ENCODE assay signal across 29 cellular contexts in the genomic region with DNA sequence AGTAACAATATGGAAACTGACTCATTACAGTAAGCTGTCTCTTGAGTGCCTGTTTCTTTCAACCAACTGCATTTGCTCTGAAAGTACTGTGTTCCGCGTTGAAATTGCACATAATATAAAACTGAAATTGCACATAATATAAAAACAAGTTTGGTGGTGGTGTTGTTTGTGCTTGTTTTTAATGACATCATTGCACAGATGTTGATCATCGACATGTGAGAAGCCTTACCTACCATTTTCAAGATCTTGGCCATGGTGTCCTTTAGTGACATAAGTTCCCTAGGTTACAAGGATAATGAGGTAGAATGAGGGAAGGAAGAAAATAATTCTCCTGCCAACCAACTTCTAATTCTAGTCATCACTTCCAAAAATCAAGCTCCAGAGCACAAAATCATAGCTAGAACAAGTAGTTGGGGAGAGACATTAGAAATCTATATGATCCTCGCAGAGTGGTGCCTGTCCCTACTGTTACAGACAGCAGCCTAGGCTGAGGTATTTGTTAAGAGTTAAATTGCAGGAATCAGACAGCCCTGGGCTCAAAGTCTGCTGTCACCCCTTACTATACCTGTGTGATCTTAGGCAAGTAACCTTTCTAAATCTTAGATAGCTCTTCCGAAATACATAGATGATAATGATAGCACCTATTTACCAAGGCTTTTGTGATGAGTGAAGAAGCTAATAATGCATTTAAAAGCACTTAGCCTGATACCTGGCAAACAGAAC.
"Had no signal": no experiment of that assay in that cellular context is flagged by ENCODE, and none has a peak within 500 bp of the region (broad histone marks: within the 10 kb centered on the region; RNA-seq: fewer than 3 reads in every experiment).

No MANE protein-coding gene starts in this region.

- FAIRE-seq: colon, endometrium, frontal cortex had no signal

- H3K36me3 Mint-ChIP-seq: activated naive CD8-positive, alpha-beta T cell treated with anti-CD3 and anti-CD28 coated beads for 36 hours; natural killer cell; stimulated activated naive B cell treated with anti-CD40 and anti-IgM and Interleukin-4, amounts not matched to agents 10 μg/mL and 1 μg/mL and 100 μg/mL, for 72 hours had no signal

- H3K4me3 ChIP-seq: adrenal gland, body of pancreas, left lung, lung, neural progenitor cell, psoas muscle, right atrium auricular region, stomach, tibial artery, upper lobe of right lung had no signal

- H3K4me1 ChIP-seq: body of pancreas, parathyroid adenoma had no signal

- H3K27me3 ChIP-seq: adrenal gland, body of pancreas, left lung, neural progenitor cell, right atrium auricular region, stomach, tibial artery, upper lobe of right lung had no signal

- H3K27ac Mint-ChIP-seq: activated B cell treated with CpG ODN at 0.5 μM for 24 hours; activated naive CD8-positive, alpha-beta T cell treated with anti-CD3 and anti-CD28 coated beads for 36 hours; natural killer cell; neural progenitor cell; stimulated activated naive B cell treated with anti-CD40 and anti-IgM and Interleukin-4, amounts not matched to agents 10 μg/mL and 1 μg/mL and 100 μg/mL, for 72 hours had no signal

- H3K9ac ChIP-seq: neural progenitor cell, parathyroid adenoma had no signal

- H2AFZ ChIP-seq: neural progenitor cell, parathyroid adenoma had no signal

- H3K9me3 ChIP-seq: adrenal gland, body of pancreas, left lung, psoas muscle, right atrium auricular region, stomach, tibial artery, upper lobe of right lung had no signal

- H3K27ac ChIP-seq: adrenal gland, body of pancreas, left lung, neural progenitor cell, parathyroid adenoma, psoas muscle, right atrium auricular region, stomach, tibial artery, upper lobe of right lung had no signal

- H3K4me2 ChIP-seq: neural progenitor cell had no signal

- H3K79me2 ChIP-seq: parathyroid adenoma had no signal

- H3K36me3 ChIP-seq: adrenal gland, left lung, neural progenitor cell, right atrium auricular region, stomach, tibial artery, upper lobe of right lung had no signal

- H3K9me3 Mint-ChIP-seq: activated B cell treated with CpG ODN at 0.5 μM for 24 hours; activated naive CD8-positive, alpha-beta T cell treated with anti-CD3 and anti-CD28 coated beads for 36 hours; natural killer cell; neural progenitor cell; stimulated activated naive B cell treated with anti-CD40 and anti-IgM and Interleukin-4, amounts not matched to agents 10 μg/mL and 1 μg/mL and 100 μg/mL, for 72 hours had no signal

- ATAC-seq: body of pancreas; left lung; natural killer cell; psoas muscle; stimulated activated naive B cell treated with anti-CD40 and anti-IgM and Interleukin-4, amounts not matched to agents 10 μg/mL and 1 μg/mL and 100 μg/mL, for 72 hours; upper lobe of right lung had no signal

- H3K4me1 Mint-ChIP-seq: activated B cell treated with CpG ODN at 0.5 μM for 24 hours; activated naive CD8-positive, alpha-beta T cell treated with anti-CD3 and anti-CD28 coated beads for 36 hours; natural killer cell; stimulated activated naive B cell treated with anti-CD40 and anti-IgM and Interleukin-4, amounts not matched to agents 10 μg/mL and 1 μg/mL and 100 μg/mL, for 72 hours had no signal

- H3K4me3 Mint-ChIP-seq: activated B cell treated with CpG ODN at 0.5 μM for 24 hours; activated naive CD8-positive, alpha-beta T cell treated with anti-CD3 and anti-CD28 coated beads for 36 hours; natural killer cell; neural progenitor cell; stimulated activated naive B cell treated with anti-CD40 and anti-IgM and Interleukin-4, amounts not matched to agents 10 μg/mL and 1 μg/mL and 100 μg/mL, for 72 hours had no signal

- DNase-seq: activated B cell treated with CpG ODN at 0.5 μM for 24 hours; activated CD4-positive, alpha-beta T cell treated with anti-CD3 and anti-CD28 coated beads for 4 hours; activated CD4-positive, alpha-beta T cell treated with anti-CD3 and anti-CD28 coated beads, Interleukin-2, amount 50 U/mL, for 4 hours; activated CD8-positive, alpha-beta memory T cell treated with anti-CD3 and anti-CD28 coated beads for 24 hours; activated effector memory CD4-positive, alpha-beta T cell treated with Interleukin-2 at 50 U/mL for 16 hours; activated naive CD4-positive, alpha-beta T cell treated with Interleukin-2 at 50 U/mL for 16 hours; activated naive CD8-positive, alpha-beta T cell treated with anti-CD3 and anti-CD28 coated beads for 36 hours; adrenal gland; aorta; body of pancreas; effector CD8-positive, alpha-beta T cell; left lung; mesendoderm; natural killer cell; occipital lobe; psoas muscle; stimulated activated CD4-positive, alpha-beta T cell treated with anti-CD3 and anti-CD28 coated beads, Interleukin-15, amount 100 ng/mL, for 24 hours; stimulated activated CD4-positive, alpha-beta T cell treated with anti-CD3 and anti-CD28 coated beads, Interleukin-2, amount 100 ng/mL, for 24 hours; stimulated activated naive B cell treated with anti-CD40 and anti-IgM and Interleukin-4, amounts not matched to agents 10 μg/mL and 1 μg/mL and 100 μg/mL, for 72 hours; stomach; tibial artery; upper lobe of right lung had no signal
